Comparison of ENCODE assay signal across 25 cellular contexts in genomic region chr9:81648891-81649290, GRCh38.
"Had no signal": no experiment of that assay in that cellular context is flagged by ENCODE, and none has a peak within 500 bp of the region (broad histone marks: within the 10 kb centered on the region; RNA-seq: fewer than 3 reads in every experiment).

No MANE protein-coding gene starts in this region.

- H3K27me3 Mint-ChIP-seq: activated B cell treated with CpG ODN at 0.5 μM for 24 hours; activated CD8-positive, alpha-beta T cell treated with anti-CD3 and anti-CD28 coated beads for 36 hours; activated T-helper 17 cell treated with anti-CD3 and anti-CD28 coated beads, Interleukin-2, amount 50 U/mL, for 72 hours; stimulated activated naive B cell treated with anti-CD40 and anti-IgM and Interleukin-4, amounts not matched to agents 10 μg/mL and 1 μg/mL and 100 μg/mL, for 72 hours had no signal

- H3K27me3 ChIP-seq: stomach, thyroid gland, upper lobe of left lung, vagina had no signal

- H3K9ac ChIP-seq: parathyroid adenoma had no signal

- H3K79me2 ChIP-seq: parathyroid adenoma had no signal

- H3K9me3 ChIP-seq: mucosa of descending colon, psoas muscle, stomach, thyroid gland, upper lobe of left lung, vagina had no signal

- H3K27ac Mint-ChIP-seq: activated B cell treated with CpG ODN at 0.5 μM for 24 hours; activated CD8-positive, alpha-beta T cell treated with anti-CD3 and anti-CD28 coated beads for 36 hours; activated T-helper 17 cell treated with anti-CD3 and anti-CD28 coated beads, Interleukin-2, amount 50 U/mL, for 72 hours; stimulated activated naive B cell treated with anti-CD40 and anti-IgM and Interleukin-4, amounts not matched to agents 10 μg/mL and 1 μg/mL and 100 μg/mL, for 72 hours had no signal

- H3K4me3 ChIP-seq: mucosa of descending colon, psoas muscle, smooth muscle cell, stomach, thyroid gland, upper lobe of left lung, vagina had no signal

- H3K36me3 ChIP-seq: thyroid gland had no signal

- H3K27ac ChIP-seq: parathyroid adenoma, psoas muscle, thyroid gland, upper lobe of left lung, vagina had no signal

- H3K4me3 Mint-ChIP-seq: activated B cell treated with CpG ODN at 0.5 μM for 24 hours; activated CD8-positive, alpha-beta T cell treated with anti-CD3 and anti-CD28 coated beads for 36 hours; activated T-cell treated with anti-CD3 and anti-CD28 coated beads, Interleukin-2, amount 50 U/mL, for 4 hours; activated T-helper 17 cell treated with anti-CD3 and anti-CD28 coated beads, Interleukin-2, amount 50 U/mL, for 72 hours; nephron; stimulated activated naive B cell treated with anti-CD40 and anti-IgM and Interleukin-4, amounts not matched to agents 10 μg/mL and 1 μg/mL and 100 μg/mL, for 72 hours had no signal

- H2AFZ ChIP-seq: parathyroid adenoma had no signal

- ATAC-seq: activated CD8-positive, alpha-beta T cell treated with anti-CD3 and anti-CD28 coated beads for 36 hours; activated T-cell treated with anti-CD3 and anti-CD28 coated beads, Interleukin-2, amount 50 U/mL, for 4 hours; activated T-helper 17 cell treated with anti-CD3 and anti-CD28 coated beads, Interleukin-2, amount 50 U/mL, for 72 hours; left ventricle myocardium superior; psoas muscle; stimulated activated naive B cell treated with anti-CD40 and anti-IgM and Interleukin-4, amounts not matched to agents 10 μg/mL and 1 μg/mL and 100 μg/mL, for 72 hours had no signal

- H3K4me1 ChIP-seq: parathyroid adenoma, upper lobe of left lung, vagina had no signal

- H3K4me2 ChIP-seq: smooth muscle cell had no signal

- H3K9me3 Mint-ChIP-seq: activated B cell treated with CpG ODN at 0.5 μM for 24 hours; activated CD8-positive, alpha-beta T cell treated with anti-CD3 and anti-CD28 coated beads for 36 hours; activated T-cell treated with anti-CD3 and anti-CD28 coated beads, Interleukin-2, amount 50 U/mL, for 4 hours; activated T-helper 17 cell treated with anti-CD3 and anti-CD28 coated beads, Interleukin-2, amount 50 U/mL, for 72 hours; nephron had no signal

- H3K4me1 Mint-ChIP-seq: activated T-helper 17 cell treated with anti-CD3 and anti-CD28 coated beads, Interleukin-2, amount 50 U/mL, for 72 hours had no signal

- DNase-seq: activated B cell treated with CpG ODN at 0.5 μM for 24 hours; activated CD4-positive, alpha-beta T cell treated with anti-CD3 and anti-CD28 coated beads, Interleukin-2, amount 50 U/mL, for 1 hour; activated CD8-positive, alpha-beta T cell treated with anti-CD3 and anti-CD28 coated beads for 36 hours; activated gamma-delta T cell treated with Interleukin-2 at 50 U/mL for 16 hours; activated naive CD4-positive, alpha-beta T cell treated with anti-CD3 and anti-CD28 coated beads, Interleukin-2, amount 50 U/mL, for 16 hours; activated T-cell treated with anti-CD3 and anti-CD28 coated beads, Interleukin-2, amount 50 U/mL, for 4 hours; amniotic stem cell; caudate nucleus; cortex of kidney; islet precursor cell; left ventricle myocardium superior; mucosa of descending colon; nucleus accumbens; psoas muscle; stimulated activated CD4-positive, alpha-beta T cell treated with anti-CD3 and anti-CD28 coated beads, Interleukin-2, amount 100 ng/mL, for 24 hours; stimulated activated naive B cell treated with anti-CD40 and anti-IgM and Interleukin-4, amounts not matched to agents 10 μg/mL and 1 μg/mL and 100 μg/mL, for 72 hours; stomach; T-helper 2 cell; thyroid gland; upper lobe of left lung had no signal
